ENCODE assay signal across 15 cellular contexts in genomic region chr3:85164446-85164845, GRCh38.
"Had no signal": no experiment of that assay in that cellular context is flagged by ENCODE, and none has a peak within 500 bp of the region (broad histone marks: within the 10 kb centered on the region; RNA-seq: fewer than 3 reads in every experiment).

No MANE protein-coding gene starts in this region.

- H3K4me3 ChIP-seq: coronary artery, thyroid gland had no signal

- H3K36me3 ChIP-seq: thyroid gland had no signal

- H3K4me1 ChIP-seq: thyroid gland had no signal

- ATAC-seq: activated CD4-positive, alpha-beta T cell treated with anti-CD3 and anti-CD28 coated beads for 36 hours; left lobe of liver; stimulated activated effector memory CD8-positive, alpha-beta T cell treated with anti-CD3 and anti-CD28 coated beads, Interleukin-12 subunit alpha, Interleukin-12 subunit beta, amount 100 ng/mL, for 72 hours had no signal

- H3K4me1 Mint-ChIP-seq: activated CD4-positive, alpha-beta T cell treated with anti-CD3 and anti-CD28 coated beads for 36 hours; activated naive CD4-positive, alpha-beta T cell treated with anti-CD3 and anti-CD28 coated beads, Interleukin-2, amount 10 ng/mL, durations not matched to agents 7 days and 5 days; naive B cell; stimulated activated effector memory CD8-positive, alpha-beta T cell treated with anti-CD3 and anti-CD28 coated beads, Interleukin-12 subunit alpha, Interleukin-12 subunit beta, amount 100 ng/mL, for 72 hours had no signal

- H3K27me3 Mint-ChIP-seq: activated CD4-positive, alpha-beta memory T cell treated with anti-CD3 and anti-CD28 coated beads for 36 hours; activated CD4-positive, alpha-beta T cell treated with anti-CD3 and anti-CD28 coated beads for 36 hours; activated naive CD4-positive, alpha-beta T cell treated with anti-CD3 and anti-CD28 coated beads, Interleukin-2, amount 10 ng/mL, durations not matched to agents 7 days and 5 days; activated T-cell treated with anti-CD3 and anti-CD28 coated beads, Interleukin-2, amount 50 U/mL, for 24 hours; naive B cell had no signal

- H3K27ac ChIP-seq: coronary artery, thyroid gland had no signal

- H3K27ac Mint-ChIP-seq: activated CD4-positive, alpha-beta memory T cell treated with anti-CD3 and anti-CD28 coated beads for 36 hours; activated CD4-positive, alpha-beta T cell treated with anti-CD3 and anti-CD28 coated beads for 36 hours; activated naive CD4-positive, alpha-beta T cell treated with anti-CD3 and anti-CD28 coated beads, Interleukin-2, amount 10 ng/mL, durations not matched to agents 7 days and 5 days; activated T-cell treated with anti-CD3 and anti-CD28 coated beads, Interleukin-2, amount 50 U/mL, for 24 hours; naive B cell; stimulated activated effector memory CD8-positive, alpha-beta T cell treated with anti-CD3 and anti-CD28 coated beads, Interleukin-12 subunit alpha, Interleukin-12 subunit beta, amount 100 ng/mL, for 72 hours had no signal

- H3K36me3 Mint-ChIP-seq: activated CD4-positive, alpha-beta memory T cell treated with anti-CD3 and anti-CD28 coated beads for 36 hours; activated naive CD4-positive, alpha-beta T cell treated with anti-CD3 and anti-CD28 coated beads, Interleukin-2, amount 10 ng/mL, durations not matched to agents 7 days and 5 days; naive B cell; stimulated activated effector memory CD8-positive, alpha-beta T cell treated with anti-CD3 and anti-CD28 coated beads, Interleukin-12 subunit alpha, Interleukin-12 subunit beta, amount 100 ng/mL, for 72 hours had no signal

- H3K9me3 ChIP-seq: thyroid gland had no signal

- DNase-seq: activated CD4-positive, alpha-beta memory T cell treated with anti-CD3 and anti-CD28 coated beads for 36 hours; activated CD4-positive, alpha-beta T cell treated with anti-CD3 and anti-CD28 coated beads for 36 hours; activated naive CD4-positive, alpha-beta T cell treated with anti-CD3 and anti-CD28 coated beads, Interleukin-2, amount 10 ng/mL, durations not matched to agents 7 days and 5 days; activated T-cell treated with anti-CD3 and anti-CD28 coated beads, Interleukin-2, amount 50 U/mL, for 24 hours; central memory CD4-positive, alpha-beta T cell; effector CD4-positive, alpha-beta T cell; foreskin melanocyte; head of caudate nucleus; naive B cell; posterior cingulate gyrus; retina; thyroid gland had no signal

- H3K27me3 ChIP-seq: thyroid gland had no signal

- H3K4me3 Mint-ChIP-seq: activated CD4-positive, alpha-beta memory T cell treated with anti-CD3 and anti-CD28 coated beads for 36 hours; activated CD4-positive, alpha-beta T cell treated with anti-CD3 and anti-CD28 coated beads for 36 hours; activated naive CD4-positive, alpha-beta T cell treated with anti-CD3 and anti-CD28 coated beads, Interleukin-2, amount 10 ng/mL, durations not matched to agents 7 days and 5 days; activated T-cell treated with anti-CD3 and anti-CD28 coated beads, Interleukin-2, amount 50 U/mL, for 24 hours; naive B cell; stimulated activated effector memory CD8-positive, alpha-beta T cell treated with anti-CD3 and anti-CD28 coated beads, Interleukin-12 subunit alpha, Interleukin-12 subunit beta, amount 100 ng/mL, for 72 hours had no signal
